In the genomic region with DNA sequence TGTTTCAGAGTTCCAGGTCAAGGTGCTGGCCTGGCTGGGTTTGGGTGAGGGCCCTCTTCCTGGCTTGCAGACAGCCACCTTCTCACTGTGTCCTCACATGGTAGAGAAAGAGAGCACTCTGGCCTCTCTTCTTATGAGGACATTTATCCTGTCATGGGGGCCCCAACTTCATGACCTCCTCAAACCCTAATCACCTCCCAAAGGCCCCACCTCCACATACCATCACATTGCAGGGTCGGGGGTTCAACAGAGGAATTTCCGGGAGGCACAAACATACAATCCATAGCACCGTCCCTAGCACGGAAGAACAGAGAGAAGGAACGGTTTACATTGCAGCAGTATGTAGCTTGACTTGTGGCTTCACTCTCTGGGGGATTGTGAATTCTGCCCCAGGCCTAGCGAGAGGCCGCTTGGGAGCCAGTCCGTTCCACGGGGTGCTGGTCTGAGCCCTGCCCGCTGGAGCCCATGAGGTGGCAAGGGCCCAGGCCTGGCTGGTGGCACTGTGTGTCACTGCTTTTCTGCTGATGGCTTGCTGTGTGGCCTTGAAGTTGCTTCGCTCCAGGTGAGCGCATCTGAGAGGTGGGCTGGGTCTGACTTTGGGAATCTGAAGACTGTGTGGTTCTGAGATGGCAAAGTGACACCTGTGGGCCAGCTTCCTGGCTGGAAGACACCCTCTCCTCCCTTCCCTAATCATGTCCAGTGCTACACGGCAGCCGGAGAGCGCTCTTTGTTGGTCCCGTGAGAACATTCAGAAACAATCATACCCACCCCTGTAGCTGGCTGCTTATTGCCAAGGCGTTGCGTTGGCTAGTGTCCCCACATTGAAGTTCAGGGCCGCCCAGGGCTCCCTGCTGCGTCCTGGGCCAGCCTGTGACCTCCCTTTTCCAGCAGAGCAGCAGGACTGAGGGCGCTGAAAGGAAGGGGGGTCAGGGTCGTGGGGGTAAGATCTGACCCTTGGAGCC, we compare ENCODE assay signal across 21 cellular contexts.
DNase-seq lines count a peak whose midpoint lies in the region; ATAC-seq, FAIRE-seq and TF ChIP-seq lines count a peak whose summit lies in the region.
"Had no signal": no experiment of that assay in that cellular context is flagged by ENCODE, and none has a peak within 500 bp of the region (broad histone marks: within the 10 kb centered on the region; RNA-seq: fewer than 3 reads in every experiment).

No MANE protein-coding gene starts in this region.

- intact Hi-C loops in CD14-positive monocyte (cut with micrococcal nuclease) (no loop called here), kidney (cut with DNase I) (no loop called here), sigmoid colon (cut with DNase I) (no loop called here)

- H3K9me3 Mint-ChIP-seq in CD14-positive monocyte (no peaks in the 10 kb centered on the region), osteocyte (ENCODE audit: unreplicated experiment) (no peaks in the 10 kb centered on the region)
- H3K9me3 Mint-ChIP-seq: T-helper 2 cell treated with Interferon-gamma antibody and Interleukin-4, amounts not matched to agents 5 μg/mL and 100 μg/mL, for 36 hours had no signal

- FAIRE-seq in kidney (lab: Jason Lieb, UNC), result no peak

- no peaks in the 10 kb centered on the region for H3K36me3 ChIP-seq in kidney (ENCODE audit: control insufficient read depth in 1 of 2, insufficient read depth in 2 of 2, low read length in 2 of 2)
- H3K36me3 ChIP-seq in sigmoid colon, result no peaks in the 10 kb centered on the region
- H3K36me3 ChIP-seq: uterus had no signal

- no peaks in the 10 kb centered on the region for H3K27me3 ChIP-seq in sigmoid colon
- H3K27me3 ChIP-seq: uterus had no signal

- DNase-seq in CD14-positive monocyte (ENCODE audit: low spot score) (no peak), T-helper 17 cell (no peak), kidney (peak; percentile 66), osteocyte (ENCODE audit: extremely low spot score, unreplicated experiment) (no peak), sigmoid colon (no peak), DMS114 treated with DMSO at 0.1 percent for 48 hours (lab: John Stamatoyannopoulos, UW; ENCODE audit: unreplicated experiment) (no peak)
- DNase-seq in activated CD4-positive, alpha-beta T cell treated with anti-CD3 and anti-CD28 coated beads for 4 hours, result no peak
- DNase-seq: activated CD4-positive, alpha-beta T cell treated with anti-CD3 and anti-CD28 coated beads for 1 hour; activated CD8-positive, alpha-beta memory T cell treated with anti-CD3 and anti-CD28 coated beads, Interleukin-2, amount 50 U/mL, for 4 hours; activated naive CD4-positive, alpha-beta T cell treated with Interleukin-2 at 50 U/mL for 16 hours; DMS 273 treated with DMSO at 0.1 percent for 48 hours; Kasumi-1; NCI-H1436; NCI-H345; nucleus accumbens; SHP77; uterus had no signal

- peaks cover 26 to 37% of the 10 kb centered on the region in 2 donors for H3K36me3 Mint-ChIP-seq in CD14-positive monocyte
- H3K36me3 Mint-ChIP-seq in T-helper 17 cell (ENCODE audit: low read depth), result peaks cover 2% of the 10 kb centered on the region
- no peaks in the 10 kb centered on the region for H3K36me3 Mint-ChIP-seq in osteocyte (ENCODE audit: unreplicated experiment)

- H3K4me1 Mint-ChIP-seq in CD14-positive monocyte, result peaks cover 66% of the 10 kb centered on the region
- H3K4me1 Mint-ChIP-seq in T-helper 17 cell, result peaks cover 49% of the 10 kb centered on the region
- peaks cover 63% of the 10 kb centered on the region for H3K4me1 Mint-ChIP-seq in osteocyte (ENCODE audit: unreplicated experiment)

- TF ChIP-seq POLR2A in sigmoid colon (IDR thresholded peaks at IDR 0.05), result no peak

- H3K27ac Mint-ChIP-seq in CD14-positive monocyte, result peak overlapping the region in 4 of 7 donors; percentile 38 to 75 (median 48)
- H3K27ac Mint-ChIP-seq in T-helper 17 cell, result peak overlapping the region; percentile 9
- H3K27ac Mint-ChIP-seq in osteocyte (ENCODE audit: unreplicated experiment), result peak overlapping the region; percentile 86
- H3K27ac Mint-ChIP-seq: T-helper 2 cell treated with Interferon-gamma antibody and Interleukin-4, amounts not matched to agents 5 μg/mL and 100 μg/mL, for 36 hours had no signal

- 86 to 90% methylated on average over 22 of the region's 22 CpGs for WGBS in sigmoid colon, 2 donors

- H3K4me1 ChIP-seq in kidney (ENCODE audit: control insufficient read depth in 1 of 2, insufficient read depth in 1 of 2, low read depth in 1 of 2, low read length in 2 of 2) (peaks cover 52 to 56% of the 10 kb centered on the region in 2 donors), sigmoid colon (peaks cover 0 to 54% (median 37%) of the 10 kb centered on the region in 4 donors)
- H3K4me1 ChIP-seq: uterus had no signal

- no peak for TF ChIP-seq EP300 in sigmoid colon (IDR thresholded peaks at IDR 0.05)

- TF ChIP-seq CTCF in CD14-positive monocyte (IDR thresholded peaks at IDR 0.05) (no peak), kidney (IDR thresholded peaks at IDR 0.05; ENCODE audit: borderline replicate concordance, extremely low read depth, insufficient read depth) (no peak), osteocyte (IDR thresholded peaks at IDR 0.05) (no peak), sigmoid colon (IDR thresholded peaks at IDR 0.05) (no peak)

- H3K27me3 Mint-ChIP-seq in CD14-positive monocyte (ENCODE audit: low read depth in 3 of 3), result peaks cover 0 to 3% (median 2%) of the 10 kb centered on the region in 3 donors
- H3K27me3 Mint-ChIP-seq in T-helper 17 cell, result no peaks in the 10 kb centered on the region
- H3K27me3 Mint-ChIP-seq in osteocyte (ENCODE audit: unreplicated experiment), result no peaks in the 10 kb centered on the region

- H3K4me3 Mint-ChIP-seq in CD14-positive monocyte (no peak overlapping the region), T-helper 17 cell (no peak overlapping the region), osteocyte (ENCODE audit: unreplicated experiment) (peak overlapping the region; percentile 16)
- H3K4me3 Mint-ChIP-seq: T-helper 2 cell treated with Interferon-gamma antibody and Interleukin-4, amounts not matched to agents 5 μg/mL and 100 μg/mL, for 36 hours had no signal

- H3K4me3 ChIP-seq in kidney (ENCODE audit: low read length in 2 of 2) (no peak overlapping the region), sigmoid colon (no peak overlapping the region)
- H3K4me3 ChIP-seq: skin epidermis, uterus had no signal

- H3K9ac ChIP-seq in kidney (ENCODE audit: low read length in 2 of 2), result no peak overlapping the region

- H3K27ac ChIP-seq in kidney (ENCODE audit: low read depth in 2 of 2, low read length in 2 of 2) (no peak overlapping the region), sigmoid colon (no peak overlapping the region)
- H3K27ac ChIP-seq: HL-60, uterus had no signal

- ATAC-seq in T-helper 17 cell (no peak), GM19467 (IDR thresholded peaks at IDR 0.05; ENCODE audit: unreplicated experiment) (no peak)

- H3K9me3 ChIP-seq in T-helper 17 cell (ENCODE audit: control insufficient read depth, low read length, poor library complexity, severe bottlenecking), result no peaks in the 10 kb centered on the region
- no peaks in the 10 kb centered on the region for H3K9me3 ChIP-seq in kidney (ENCODE audit: control insufficient read depth in 1 of 2, low read length in 2 of 2)
- no peaks in the 10 kb centered on the region for H3K9me3 ChIP-seq in sigmoid colon
- H3K9me3 ChIP-seq: uterus had no signal

Comparison
In these comparisons a context has a peak if more than half of its experiments do, and no peak if none do; other contexts are left out.
1. H3K27ac Mint-ChIP-seq: peak in every context shown above with its lines; median percentile 86 in osteocyte; 48 in CD14-positive monocyte; 9 in T-helper 17 cell.